Comparison of ENCODE assay signal across 8 cellular contexts in the genomic region with DNA sequence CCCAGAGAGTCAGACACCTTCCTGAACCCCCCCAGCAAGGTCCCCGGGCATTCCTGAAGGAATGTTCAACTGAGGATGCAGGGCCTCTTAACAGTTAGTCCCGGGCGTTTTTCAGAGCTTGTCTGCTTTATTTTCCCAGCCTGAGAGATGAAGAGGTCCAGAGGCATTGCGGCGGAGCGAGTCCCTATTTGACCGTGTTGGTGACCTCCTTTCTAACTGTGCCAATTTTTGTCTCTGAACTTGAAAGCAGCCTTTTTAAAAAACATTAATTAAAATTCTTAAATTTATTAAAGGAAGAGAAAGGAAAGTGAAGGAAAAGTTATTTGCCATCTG. TPM values are rescaled to one million over a fixed set of nuclear protein-coding genes. Genes with fewer than 3 reads are reported as not detected.
DNase-seq lines count a peak whose midpoint lies in the region; FAIRE-seq and TF ChIP-seq lines count a peak whose summit lies in the region.

No MANE protein-coding gene starts in this region.

- H3K36me3 ChIP-seq in esophagus muscularis mucosa = no peaks in the 10 kb centered on the region
- no peaks in the 10 kb centered on the region for H3K36me3 ChIP-seq in ovary

- DNase-seq in stimulated activated CD4-positive, alpha-beta T cell treated with anti-CD3 and anti-CD28 coated beads, Interleukin-1b, Interleukin-23, amount 100 ng/mL, for 48 hours = peak; percentile 1
- DNase-seq in stimulated activated CD4-positive, alpha-beta T cell treated with anti-CD3 and anti-CD28 coated beads, Interleukin-12 subunit alpha, Interleukin-12 subunit beta, amount 100 ng/mL, for 4 hours = no peak
- DNase-seq in RCC 7860 (ENCODE audit: low spot score) (no peak), esophagus muscularis mucosa (ENCODE audit: extremely low spot score) (no peak), ovary (no peak), middle frontal gyrus (ENCODE audit: extremely low spot score, low spot score) (no peak), NCI-H446 treated with DMSO at 0.1 percent for 48 hours (lab: John Stamatoyannopoulos, UW) (no peak), SK-N-DZ (ENCODE audit: low spot score) (no peak)

- H3K27me3 ChIP-seq in esophagus muscularis mucosa (no peaks in the 10 kb centered on the region), ovary (no peaks in the 10 kb centered on the region)

- peak; percentile 22 for FAIRE-seq in RCC 7860 (lab: Jason Lieb, UNC)

- TF ChIP-seq CTCF in esophagus muscularis mucosa (IDR thresholded peaks at IDR 0.05) (no peak), ovary (IDR thresholded peaks at IDR 0.05) (no peak)

- TF ChIP-seq EP300 in esophagus muscularis mucosa (IDR thresholded peaks at IDR 0.05) = no peak
- TF ChIP-seq EP300 in ovary (IDR thresholded peaks at IDR 0.05) = no peak

- 14% methylated on average over 7 of the region's 7 CpGs for WGBS in esophagus muscularis mucosa
- 4 to 7% (median 4%) methylated on average over 7 of the region's 7 CpGs for WGBS in ovary, 3 donors

- intact Hi-C loops in esophagus muscularis mucosa (cut with DNase I) (no loop called here), ovary (cut with DNase I) (no loop called here)

- TF ChIP-seq POLR2A in esophagus muscularis mucosa (IDR thresholded peaks at IDR 0.05; ENCODE audit: low read depth) (no peak), ovary (IDR thresholded peaks at IDR 0.05) (no peak)

- H3K27ac ChIP-seq in esophagus muscularis mucosa (replicated peaks in 1 of 4) (peak overlapping the region; percentile 87 to 98 (median 96)), ovary (peak overlapping the region; percentile 90)

- H3K4me3 ChIP-seq in esophagus muscularis mucosa (peak overlapping the region; percentile 68 to 98 (median 92)), ovary (peak overlapping the region; percentile 68)

- H3K4me1 ChIP-seq in esophagus muscularis mucosa (peaks cover 7 to 40% (median 33%) of the 10 kb centered on the region in 4 donors), ovary (ENCODE audit: insufficient read depth) (peaks cover 2% of the 10 kb centered on the region)

- no peaks in the 10 kb centered on the region for H3K9me3 ChIP-seq in esophagus muscularis mucosa
- no peaks in the 10 kb centered on the region for H3K9me3 ChIP-seq in ovary

RNA-seq across cellular contexts. Expression of a gene that starts 0.4 kb away (rescaled TPM):
- total RNA-seq in esophagus muscularis mucosa (10 to 100 TPM; 47.7 to 68.5 (median 49.7) TPM), ovary (10 to 100 TPM; 38.5 to 63.0 (median 49.5) TPM)
- polyA plus RNA-seq in ovary = 10 to 100 TPM in 1 of 2 donors, 1 to 10 TPM in 1; 9.8 to 19.1 TPM
- 49.8 and 59.0 TPM in 2 replicates for polyA plus RNA-seq in SK-N-DZ (2014; cell fraction: cytosol; rRNA removed)
- 121 and 131 TPM in 2 replicates for polyA plus RNA-seq in SK-N-DZ (2014; cell fraction: nucleus; rRNA removed)
